ENCODE assay signal across 15 cellular contexts in genomic region chr7:151923097-151923876, GRCh38. TPM values are rescaled to one million over a fixed set of nuclear protein-coding genes. Genes with fewer than 3 reads are reported as not detected.
DNase-seq lines count a peak whose midpoint lies in the region; ATAC-seq and TF ChIP-seq lines count a peak whose summit lies in the region.
"Had no signal": no experiment of that assay in that cellular context is flagged by ENCODE, and none has a peak within 500 bp of the region (broad histone marks: within the 10 kb centered on the region; RNA-seq: fewer than 3 reads in every experiment).

No MANE protein-coding gene starts in this region.

- peak; percentile 68 for ATAC-seq in left ventricle myocardium superior
- no peak for ATAC-seq in stimulated activated effector memory CD8-positive, alpha-beta T cell treated with anti-CD3 and anti-CD28 coated beads, Interleukin-12 subunit alpha, Interleukin-12 subunit beta, amount 100 ng/mL, for 72 hours
- no peak for ATAC-seq in HG02870 (IDR thresholded peaks at IDR 0.05; ENCODE audit: unreplicated experiment)
- no peak for ATAC-seq in effector memory CD8-positive, alpha-beta T cell (replicated peaks)

- peak overlapping the region; percentile 10 for H3K27ac Mint-ChIP-seq in stimulated activated effector memory CD8-positive, alpha-beta T cell treated with anti-CD3 and anti-CD28 coated beads, Interleukin-12 subunit alpha, Interleukin-12 subunit beta, amount 100 ng/mL, for 72 hours
- no peak overlapping the region for H3K27ac Mint-ChIP-seq in effector memory CD8-positive, alpha-beta T cell

- H3K9me3 Mint-ChIP-seq in stimulated activated effector memory CD8-positive, alpha-beta T cell treated with anti-CD3 and anti-CD28 coated beads, Interleukin-12 subunit alpha, Interleukin-12 subunit beta, amount 100 ng/mL, for 72 hours: no peaks in the 10 kb centered on the region
- no peaks in the 10 kb centered on the region for H3K9me3 Mint-ChIP-seq in effector memory CD8-positive, alpha-beta T cell
- H3K9me3 Mint-ChIP-seq: naive B cell had no signal

- DNase-seq in LoVo (ENCODE audit: low spot score) (peak; percentile 21), adrenal gland (peak; percentile 34 to 75 (median 61)), left ventricle myocardium superior (no peak), cerebellar cortex (ENCODE audit: low spot score) (no peak), NCI-H524 (lab: John Stamatoyannopoulos, UW) (no peak)
- no peak for DNase-seq in stimulated activated effector memory CD8-positive, alpha-beta T cell treated with anti-CD3 and anti-CD28 coated beads, Interleukin-12 subunit alpha, Interleukin-12 subunit beta, amount 100 ng/mL, for 72 hours (ENCODE audit: low spot score in 2 of 2)
- DNase-seq in effector memory CD8-positive, alpha-beta T cell: no peak
- DNase-seq: activated CD4-positive, alpha-beta T cell treated with anti-CD3 and anti-CD28 coated beads for 48 hours; activated effector memory CD4-positive, alpha-beta T cell treated with anti-CD3 and anti-CD28 coated beads, Interleukin-2, amount 50 U/mL, for 16 hours; naive B cell; NCI-H187; stimulated activated CD4-positive, alpha-beta T cell treated with anti-CD3 and anti-CD28 coated beads, Interleukin-15, amount 100 ng/mL, for 24 hours; stimulated activated naive CD4-positive, alpha-beta T cell treated with Interleukin-2 at 50 U/mL for 16 hours had no signal

- intact Hi-C loops in adrenal gland (cut with DNase I): no loop called here
- intact Hi-C loops in left ventricle myocardium superior (cut with micrococcal nuclease): no loop called here

- peaks cover 58 to 87% of the 10 kb centered on the region in 2 donors for H3K27me3 Mint-ChIP-seq in effector memory CD8-positive, alpha-beta T cell

- WGBS in adrenal gland, 4 donors: 69 to 74% (median 71%) methylated on average over 16 of the region's 16 CpGs

- peak overlapping the region in 4 of 5 donors; percentile 27 to 90 (median 55) for H3K27ac ChIP-seq in adrenal gland

- no peak overlapping the region for H3K4me3 ChIP-seq in adrenal gland

- peaks cover 7% of the 10 kb centered on the region for H3K27me3 ChIP-seq in adrenal gland

- no peak for TF ChIP-seq CTCF in adrenal gland (IDR thresholded peaks at IDR 0.05)

- TF ChIP-seq POLR2A in adrenal gland (IDR thresholded peaks at IDR 0.05): peak in 1 of 2 donors; percentile 19

- no peaks in the 10 kb centered on the region for H3K9me3 ChIP-seq in adrenal gland (replicated peaks in 1 of 3)

- no peaks in the 10 kb centered on the region for H3K36me3 Mint-ChIP-seq in stimulated activated effector memory CD8-positive, alpha-beta T cell treated with anti-CD3 and anti-CD28 coated beads, Interleukin-12 subunit alpha, Interleukin-12 subunit beta, amount 100 ng/mL, for 72 hours
- H3K36me3 Mint-ChIP-seq in effector memory CD8-positive, alpha-beta T cell (ENCODE audit: insufficient read depth): no peaks in the 10 kb centered on the region
- H3K36me3 Mint-ChIP-seq: naive B cell had no signal

- H3K4me1 ChIP-seq in adrenal gland (replicated peaks in 1 of 2): peaks cover 0 to 10% of the 10 kb centered on the region in 2 donors

- no peaks in the 10 kb centered on the region for H3K36me3 ChIP-seq in adrenal gland (replicated peaks in 1 of 2)

- H3K4me3 Mint-ChIP-seq in stimulated activated effector memory CD8-positive, alpha-beta T cell treated with anti-CD3 and anti-CD28 coated beads, Interleukin-12 subunit alpha, Interleukin-12 subunit beta, amount 100 ng/mL, for 72 hours: no peak overlapping the region
- no peak overlapping the region for H3K4me3 Mint-ChIP-seq in effector memory CD8-positive, alpha-beta T cell
- H3K4me3 Mint-ChIP-seq: naive B cell had no signal

- H3K4me1 Mint-ChIP-seq in stimulated activated effector memory CD8-positive, alpha-beta T cell treated with anti-CD3 and anti-CD28 coated beads, Interleukin-12 subunit alpha, Interleukin-12 subunit beta, amount 100 ng/mL, for 72 hours: peaks cover 35% of the 10 kb centered on the region
- H3K4me1 Mint-ChIP-seq in effector memory CD8-positive, alpha-beta T cell (ENCODE audit: low read depth in 2 of 2): peaks cover 4 to 5% of the 10 kb centered on the region in 2 donors

RNA-seq across cellular contexts. Expression of gene GALNTL5, which starts 33.0 kb away (rescaled TPM):
- total RNA-seq in adrenal gland: not detected
- polyA plus RNA-seq in adrenal gland: not detected
- total RNA-seq in left ventricle myocardium superior: not detected
- total RNA-seq: SK-MEL-5 had no signal

RNA-seq across cellular contexts. Expression of gene PRKAG2, which starts 46.4 kb away (rescaled TPM):
- total RNA-seq in adrenal gland (10 to 100 TPM in 5 of 8 donors, 1 to 10 TPM in 3; 5.8 to 17.2 (median 12.4) TPM), left ventricle myocardium superior (113 TPM)
- 10 to 100 TPM in 1 of 3 donors, 1 to 10 TPM in 2; 7.8 to 17.3 (median 9.6) TPM for polyA plus RNA-seq in adrenal gland

Comparison
In these comparisons a context has a peak if more than half of its experiments do, and no peak if none do; other contexts are left out.
1. DNase-seq: peak in LoVo (single experiment) and adrenal gland (7 of 7); none in left ventricle myocardium superior (single experiment), stimulated activated effector memory CD8-positive, alpha-beta T cell treated with anti-CD3 and anti-CD28 coated beads, Interleukin-12 subunit alpha, Interleukin-12 subunit beta, amount 100 ng/mL, for 72 hours (0 of 2), cerebellar cortex (single experiment), NCI-H524 (0 of 2) and effector memory CD8-positive, alpha-beta T cell (0 of 3).